8 cellular contexts compared by ENCODE assay signal in the genomic region with DNA sequence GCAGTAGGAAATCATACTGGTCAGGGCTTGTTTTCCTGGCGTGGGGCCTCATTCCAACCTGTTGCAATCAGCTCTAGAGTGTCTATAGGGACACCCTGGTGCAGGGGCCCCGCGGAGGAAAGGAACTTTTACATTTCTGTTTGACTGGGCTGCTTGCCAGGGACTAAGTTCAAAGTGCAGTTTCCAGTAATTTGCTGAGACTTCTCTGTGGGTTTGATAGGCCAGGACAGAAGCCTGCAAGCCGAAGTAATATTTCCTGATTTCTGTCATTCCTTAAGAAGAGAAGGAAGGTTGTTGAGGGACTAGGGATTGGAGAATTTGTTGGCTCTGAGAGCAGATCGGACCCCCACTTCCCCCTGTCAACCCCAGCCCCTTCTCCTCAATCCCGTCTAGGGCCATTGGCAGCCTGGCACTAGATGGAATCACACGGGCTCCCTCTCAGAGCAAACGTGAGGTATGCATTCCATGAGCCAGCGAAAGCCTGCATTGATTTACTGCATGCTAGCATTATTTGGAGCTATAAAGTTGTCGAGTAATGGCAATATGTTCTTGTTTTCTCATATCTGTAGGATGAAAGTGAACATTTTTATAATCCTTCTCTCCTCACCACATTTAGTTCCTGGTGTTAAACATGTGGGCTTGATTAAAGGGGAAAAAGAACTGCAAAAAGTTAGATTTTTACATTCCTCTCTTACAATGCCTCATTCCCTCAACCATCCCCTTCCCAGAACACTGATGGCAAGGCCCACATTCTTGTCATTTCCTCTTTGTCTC.
DNase-seq lines count a peak whose midpoint lies in the region; ATAC-seq, FAIRE-seq and TF ChIP-seq lines count a peak whose summit lies in the region.

No MANE protein-coding gene starts in this region.

- peaks cover 5% of the 10 kb centered on the region for H3F3A ChIP-seq in SK-N-SH (replicated peaks; ENCODE audit: insufficient read depth)

- peaks cover 3% of the 10 kb centered on the region for H3K27me3 Mint-ChIP-seq in activated CD4-positive, alpha-beta memory T cell treated with anti-CD3 and anti-CD28 coated beads for 36 hours

- 65% methylated on average over 10 of the region's 10 CpGs for WGBS in SK-N-SH (ENCODE audit: low lambda C conversion rate)
- 5% methylated on average over 10 of the region's 10 CpGs for WGBS in pancreas, 2 donors

- H3K9ac ChIP-seq in SK-N-SH: no peak overlapping the region

- no peaks in the 10 kb centered on the region for H4K20me1 ChIP-seq in SK-N-SH (ENCODE audit: insufficient read depth)

- H3K9me3 ChIP-seq in SK-N-SH: no peaks in the 10 kb centered on the region
- H3K9me3 ChIP-seq in pancreas: no peaks in the 10 kb centered on the region

- H2AFZ ChIP-seq in SK-N-SH (ENCODE audit: low read depth): peak overlapping the region; percentile 52

- H3K27ac Mint-ChIP-seq in activated CD4-positive, alpha-beta memory T cell treated with anti-CD3 and anti-CD28 coated beads for 36 hours: no peak overlapping the region

- H3K4me3 Mint-ChIP-seq in activated CD4-positive, alpha-beta memory T cell treated with anti-CD3 and anti-CD28 coated beads for 36 hours: no peak overlapping the region

- no peak for FAIRE-seq in pancreas (lab: Jason Lieb, UNC)

- H3K4me1 ChIP-seq in SK-N-SH (ENCODE audit: control insufficient read depth in 1 of 2, insufficient read depth in 2 of 2, low read depth in 1 of 2, low read length in 1 of 2): peaks cover 10 to 31% of the 10 kb centered on the region in 2 experiments
- peaks cover 26 to 35% (median 29%) of the 10 kb centered on the region in 3 donors for H3K4me1 ChIP-seq in pancreas

- no peaks in the 10 kb centered on the region for H3K36me3 Mint-ChIP-seq in activated CD4-positive, alpha-beta memory T cell treated with anti-CD3 and anti-CD28 coated beads for 36 hours

- ATAC-seq in pancreas (peak; percentile 90 to 95 (median 93)), GM21737 (IDR thresholded peaks at IDR 0.05; ENCODE audit: unreplicated experiment) (no peak)

- H3K79me2 ChIP-seq in SK-N-SH (ENCODE audit: insufficient read depth): no peaks in the 10 kb centered on the region

- H3K27ac ChIP-seq in SK-N-SH (ENCODE audit: low read depth in 2 of 2, low read length in 1 of 2) (peak overlapping the region in 1 of 2 experiments; percentile 72; a peak in 2 of 4 replicates), pancreas (peak overlapping the region; percentile 69 to 94 (median 82))

- H3K9me3 Mint-ChIP-seq in activated CD4-positive, alpha-beta memory T cell treated with anti-CD3 and anti-CD28 coated beads for 36 hours: no peaks in the 10 kb centered on the region

- intact Hi-C loops in pancreas (cut with DNase I): no loop called here
- intact Hi-C loops in activated CD4-positive, alpha-beta memory T cell treated with anti-CD3 and anti-CD28 coated beads for 36 hours (cut with micrococcal nuclease): no loop called here

- POLR2A ChIA-PET in SK-N-SH (lab: Yijun Ruan, JAX): no interaction called here
- POLR2A ChIA-PET in activated CD4-positive, alpha-beta memory T cell treated with anti-CD3 and anti-CD28 coated beads for 36 hours (lab: Charles Lee): no interaction called here

- no peak for TF ChIP-seq EP300 in SK-N-SH (IDR thresholded peaks at IDR 0.05; ENCODE audit: borderline replicate concordance in 1 of 2, low read depth in 1 of 2, low read length in 1 of 2)

- H3K27me3 ChIP-seq in SK-N-SH (ENCODE audit: insufficient read depth) (no peaks in the 10 kb centered on the region), pancreas (no peaks in the 10 kb centered on the region)

- peak overlapping the region; percentile 18; the same call in 1 of the 2 replicates for H3K4me2 ChIP-seq in SK-N-SH

- no peaks in the 10 kb centered on the region for H3K4me1 Mint-ChIP-seq in activated CD4-positive, alpha-beta memory T cell treated with anti-CD3 and anti-CD28 coated beads for 36 hours (ENCODE audit: low read depth)

- no peak for TF ChIP-seq CTCF in SK-N-SH (IDR thresholded peaks at IDR 0.05)
- no peak for TF ChIP-seq CTCF in foreskin fibroblast (IDR thresholded peaks at IDR 0.05; ENCODE audit: low read depth, low read length)
- no peak for TF ChIP-seq CTCF in pancreas (IDR thresholded peaks at IDR 0.05)

- CTCF ChIA-PET in SK-N-SH (lab: Yijun Ruan, JAX): interaction anchor here (1.8 kb wide), 1 partner anchor 9 kb away, joined by 7 read pairs; no protein-coding TSS in a partner anchor
- CTCF ChIA-PET in activated CD4-positive, alpha-beta memory T cell treated with anti-CD3 and anti-CD28 coated beads for 36 hours (lab: Charles Lee): interaction anchor here (0.6 to 2.5 kb wide), 2 partner anchors 9 to 229 kb away, joined by 5 to 12 read pairs; no protein-coding TSS in a partner anchor

- no peak overlapping the region for H3K4me3 ChIP-seq in SK-N-SH (ENCODE audit: low read depth in 2 of 2, low read length in 1 of 2)
- H3K4me3 ChIP-seq in foreskin fibroblast (ENCODE audit: low read depth in 1 of 2, low read length in 2 of 2): no peak overlapping the region
- peak overlapping the region in 1 of 4 donors; percentile 1 for H3K4me3 ChIP-seq in pancreas

- DNase-seq in GF-D8 (lab: John Stamatoyannopoulos, UW): peak; percentile 37
- no peak for DNase-seq in SK-N-SH
- peak; percentile 83 to 86 for DNase-seq in foreskin fibroblast
- peak; percentile 77 to 94 (median 92) for DNase-seq in pancreas
- no peak for DNase-seq in activated CD4-positive, alpha-beta memory T cell treated with anti-CD3 and anti-CD28 coated beads for 36 hours
- DNase-seq in activated naive CD4-positive, alpha-beta T cell treated with anti-CD3 and anti-CD28 coated beads, Interleukin-2, amount 50 U/mL, for 16 hours: no peak
- no peak for DNase-seq in D341Med (ENCODE audit: low spot score)

- TF ChIP-seq RAD21 in SK-N-SH (IDR thresholded peaks at IDR 0.05; ENCODE audit: low read length): no peak

- no peaks in the 10 kb centered on the region for H3K9me2 ChIP-seq in SK-N-SH

- H3K36me3 ChIP-seq in SK-N-SH (replicated peaks in 1 of 2; ENCODE audit: control insufficient read depth in 1 of 2, insufficient read depth in 2 of 2, low read length in 1 of 2) (no peaks in the 10 kb centered on the region), pancreas (no peaks in the 10 kb centered on the region)

TF ChIP-seq in SK-N-SH, 30 proteins besides CTCF, POLR2A, EP300 and RAD21:
- TF ChIP-seq FOSL2 (IDR thresholded peaks at IDR 0.05; ENCODE audit: borderline replicate concordance, low read depth) (no peak), REST (IDR thresholded peaks at IDR 0.05; ENCODE audit: low read depth, low read length) (no peak), TCF12 (IDR thresholded peaks at IDR 0.05) (0 out of 2 replicates have a peak, but pooled peaks have one; percentile 22), IRF3 (IDR thresholded peaks at IDR 0.05; ENCODE audit: low read depth, low read length) (no peak), PBX3 (IDR thresholded peaks at IDR 0.05) (0 out of 2 replicates have a peak, but pooled peaks have one; percentile 14), RXRA (IDR thresholded peaks at IDR 0.05; ENCODE audit: borderline replicate concordance, low read depth) (peak; percentile 34; the same call in 1 of the 2 replicates), NFIC (IDR thresholded peaks at IDR 0.05; ENCODE audit: borderline replicate concordance) (peak; percentile 64)

Comparison
In these comparisons a context has a peak if more than half of its experiments do, and no peak if none do; other contexts are left out.
1. DNase-seq: peak in GF-D8 (single experiment), foreskin fibroblast (2 of 2) and pancreas (6 of 6); none in SK-N-SH (single experiment), activated CD4-positive, alpha-beta memory T cell treated with anti-CD3 and anti-CD28 coated beads for 36 hours (single experiment), activated naive CD4-positive, alpha-beta T cell treated with anti-CD3 and anti-CD28 coated beads, Interleukin-2, amount 50 U/mL, for 16 hours (single experiment) and D341Med (single experiment).